In genomic region chr12:124852329-124852831, GRCh38 we compare ENCODE assay signal across 11 cellular contexts. TPM values are rescaled to one million over a fixed set of nuclear protein-coding genes. Genes with fewer than 3 reads are reported as not detected.
DNase-seq lines count a peak whose midpoint lies in the region; ATAC-seq and TF ChIP-seq lines count a peak whose summit lies in the region.
"Had no signal": no experiment of that assay in that cellular context is flagged by ENCODE, and none has a peak within 500 bp of the region (broad histone marks: within the 10 kb centered on the region; RNA-seq: fewer than 3 reads in every experiment).

No MANE protein-coding gene starts in this region.

- peaks cover 16% of the 10 kb centered on the region for H3K4me1 ChIP-seq in right cardiac atrium (ENCODE audit: control insufficient read depth, insufficient read depth, low read length)

- no peaks in the 10 kb centered on the region for H3K9me3 ChIP-seq in right cardiac atrium (ENCODE audit: control insufficient read depth, low read length)

- peak; percentile 45 for DNase-seq in EL
- peak; percentile 74 to 88 (median 86) for DNase-seq in right cardiac atrium
- peak; percentile 25 for DNase-seq in renal cortical epithelial cell (ENCODE audit: low read depth)
- no peak for DNase-seq in COR-L47 (lab: John Stamatoyannopoulos, UW)
- no peak for DNase-seq in activated naive CD4-positive, alpha-beta T cell treated with anti-CD3 and anti-CD28 coated beads, Interleukin-2, amount 50 U/mL, for 72 hours (ENCODE audit: low spot score in 2 of 2)
- no peak for DNase-seq in ACHN
- DNase-seq: naive thymus-derived CD8-positive, alpha-beta T cell; NCI-H748 treated with DMSO at 0.1 percent for 48 hours had no signal

- 36% methylated on average over 13 of the region's 13 CpGs for WGBS in right cardiac atrium

- H3K27ac ChIP-seq in VCaP: peak overlapping the region; percentile 74
- H3K27ac ChIP-seq in right cardiac atrium (ENCODE audit: low read length): peak overlapping the region; percentile 77

- no peak for TF ChIP-seq CTCF in VCaP (conservative IDR thresholded peaks at IDR 0.05)

- in situ Hi-C loops in ACHN (cut with HindIII; ENCODE audit: low pct_ligation_motif_present, low pct_unique_long_range_greater_than_20kb, low sequenced_read_pairs): no loop called here

- no peaks in the 10 kb centered on the region for H3K36me3 Mint-ChIP-seq in activated naive CD4-positive, alpha-beta T cell treated with anti-CD3 and anti-CD28 coated beads, Interleukin-2, amount 50 U/mL, for 72 hours
- H3K36me3 Mint-ChIP-seq: activated naive CD4-positive, alpha-beta T cell treated with anti-CD3 and anti-CD28 coated beads, Interleukin-2, amount 50 U/mL, for 24 hours; naive thymus-derived CD8-positive, alpha-beta T cell had no signal

- no peak overlapping the region for H3K4me3 ChIP-seq in right cardiac atrium (ENCODE audit: low read length)

- intact Hi-C loops in right cardiac atrium (cut with DNase I): no loop called here

- ATAC-seq in right cardiac atrium (peak; percentile 65 to 73), HG03039 (IDR thresholded peaks at IDR 0.05; ENCODE audit: unreplicated experiment) (no peak)
- no peak for ATAC-seq in activated naive CD4-positive, alpha-beta T cell treated with anti-CD3 and anti-CD28 coated beads, Interleukin-2, amount 50 U/mL, for 72 hours

- H3K27ac Mint-ChIP-seq in activated naive CD4-positive, alpha-beta T cell treated with anti-CD3 and anti-CD28 coated beads, Interleukin-2, amount 50 U/mL, for 72 hours: peak overlapping the region in 1 of 2 donors; percentile 36
- H3K27ac Mint-ChIP-seq: activated naive CD4-positive, alpha-beta T cell treated with anti-CD3 and anti-CD28 coated beads, Interleukin-2, amount 50 U/mL, for 24 hours had no signal

- H3K27me3 ChIP-seq in right cardiac atrium (ENCODE audit: control insufficient read depth, insufficient read depth): no peaks in the 10 kb centered on the region

- no peaks in the 10 kb centered on the region for H3K9me3 Mint-ChIP-seq in activated naive CD4-positive, alpha-beta T cell treated with anti-CD3 and anti-CD28 coated beads, Interleukin-2, amount 50 U/mL, for 72 hours
- H3K9me3 Mint-ChIP-seq: activated naive CD4-positive, alpha-beta T cell treated with anti-CD3 and anti-CD28 coated beads, Interleukin-2, amount 50 U/mL, for 24 hours; naive thymus-derived CD8-positive, alpha-beta T cell had no signal

RNA-seq across cellular contexts. Expression of gene SCARB1, which starts 11.3 kb away (rescaled TPM):
- total RNA-seq in right cardiac atrium: 10 to 100 TPM; 15.7 to 22.9 (median 20.0) TPM
- 17.0 TPM for polyA plus RNA-seq in right cardiac atrium
- total RNA-seq in renal cortical epithelial cell: 5.2 and 10.0 TPM in 2 replicates
- total RNA-seq in activated naive CD4-positive, alpha-beta T cell treated with anti-CD3 and anti-CD28 coated beads, Interleukin-2, amount 50 U/mL, for 72 hours: 10 to 100 TPM; 15.3 to 23.6 TPM

Comparison
In these comparisons a context has a peak if more than half of its experiments do, and no peak if none do; other contexts are left out.
1. DNase-seq: peak in EL (single experiment), right cardiac atrium (3 of 3) and renal cortical epithelial cell (single experiment); none in COR-L47 (single experiment), activated naive CD4-positive, alpha-beta T cell treated with anti-CD3 and anti-CD28 coated beads, Interleukin-2, amount 50 U/mL, for 72 hours (0 of 2) and ACHN (single experiment).
2. ATAC-seq: peak in right cardiac atrium (2 of 2); none in activated naive CD4-positive, alpha-beta T cell treated with anti-CD3 and anti-CD28 coated beads, Interleukin-2, amount 50 U/mL, for 72 hours (0 of 2) and HG03039 (single experiment).